Comparison of ENCODE assay signal across 8 cellular contexts in the genomic region with DNA sequence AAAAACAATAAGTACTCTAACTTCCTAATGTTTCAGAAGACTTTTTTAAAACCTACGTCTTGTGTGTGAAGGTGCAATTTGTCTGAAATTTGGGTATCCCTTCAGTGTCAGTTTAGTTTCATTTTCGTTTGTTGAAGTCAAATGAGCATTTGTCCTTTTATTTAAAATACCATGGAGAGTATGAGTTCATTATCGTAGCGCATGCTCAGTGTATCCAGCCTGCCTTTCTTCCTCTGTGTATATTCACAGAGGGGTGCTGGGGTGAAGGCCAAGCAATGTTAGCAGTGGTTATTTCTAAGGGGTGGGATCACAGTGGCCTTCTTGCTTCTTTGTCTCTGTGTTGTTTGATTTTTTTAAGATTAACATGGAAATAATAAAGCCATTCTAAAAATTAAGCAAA. TPM values are rescaled to one million over a fixed set of nuclear protein-coding genes. Genes with fewer than 3 reads are reported as not detected.
DNase-seq lines count a peak whose midpoint lies in the region; ATAC-seq and TF ChIP-seq lines count a peak whose summit lies in the region.

No MANE protein-coding gene starts in this region.

- no peaks in the 10 kb centered on the region for H3K36me3 ChIP-seq in CD4-positive, CD25-positive, alpha-beta regulatory T cell (ENCODE audit: control insufficient read depth, insufficient read depth, low read length)
- H3K36me3 ChIP-seq in IMR-90 (ENCODE audit: control insufficient read depth, insufficient read depth, low read length): no peaks in the 10 kb centered on the region
- H3K36me3 ChIP-seq in right lobe of liver: no peaks in the 10 kb centered on the region

- H3K4ac ChIP-seq in IMR-90 (ENCODE audit: low read depth, low read length): peak overlapping the region; percentile 42; the same call in 1 of the 2 replicates

- peak overlapping the region; percentile 73 for H2BK5ac ChIP-seq in IMR-90 (ENCODE audit: low read depth, low read length, poor library complexity, severe bottlenecking)

- ATAC-seq in CD4-positive, CD25-positive, alpha-beta regulatory T cell (ENCODE audit: low read depth in 2 of 2): peak; percentile 66 to 75
- ATAC-seq in IMR-90 (ENCODE audit: low read depth) (no peak; the same call in none of the 2 replicates), right lobe of liver (peak; percentile 50 to 87 (median 72)), GM19467 (IDR thresholded peaks at IDR 0.05; ENCODE audit: unreplicated experiment) (no peak), GM21447 (IDR thresholded peaks at IDR 0.05; ENCODE audit: unreplicated experiment) (no peak)

- no peak overlapping the region for H2AK9ac ChIP-seq in IMR-90 (replicated peaks; ENCODE audit: low read depth, low read length, poor library complexity)

- peak overlapping the region; percentile 79 to 90 (median 83) for H3K27ac Mint-ChIP-seq in CD4-positive, CD25-positive, alpha-beta regulatory T cell

- peak overlapping the region; percentile 95 for H3K18ac ChIP-seq in IMR-90 (ENCODE audit: low read depth, low read length)

- dilution Hi-C loops in IMR-90 (cut with HindIII; ENCODE audit: low sequenced_read_pairs, unreplicated experiment): no loop called here

- BruUV-seq in IMR-90 (replicated peaks; lab: Mats Ljungman, UMichigan): no TSS peak

- H3K4me3 ChIP-seq in CD4-positive, CD25-positive, alpha-beta regulatory T cell (ENCODE audit: low read depth, low read length): peak overlapping the region; percentile 64
- H3K4me3 ChIP-seq in IMR-90 (ENCODE audit: insufficient read depth, low read depth, low read length) (no peak overlapping the region; the same call in 1 of the 2 replicates), astrocyte of the spinal cord (ENCODE audit: low read depth, low read length) (no peak overlapping the region), right lobe of liver (peak overlapping the region in 1 of 3 donors; percentile 4)

- H3K23ac ChIP-seq in IMR-90 (ENCODE audit: low read depth, low read length): no peak overlapping the region; the same call in 1 of the 2 replicates

- H2AFZ ChIP-seq in IMR-90 (replicated peaks; ENCODE audit: low read length, poor library complexity): no peak overlapping the region

- peak in 2 of 3 donors; percentile 32 to 82 for DNase-seq in CD4-positive, CD25-positive, alpha-beta regulatory T cell
- DNase-seq in IMR-90: peak; percentile 66
- peak; percentile 87 for DNase-seq in astrocyte of the spinal cord (ENCODE audit: low read depth, low spot score)
- no peak for DNase-seq in right lobe of liver
- DNase-seq in NOMO-1 treated with dmso at 0.1 percent for 144 hours (lab: John Stamatoyannopoulos, UW; ENCODE audit: unreplicated experiment): no peak
- no peak for DNase-seq in glomerular visceral epithelial cell (ENCODE audit: extremely low spot score)

- POLR2A ChIA-PET in IMR-90 (lab: Charles Lee; ENCODE audit: unreplicated experiment): no interaction called here

- H3K9me3 ChIP-seq in CD4-positive, CD25-positive, alpha-beta regulatory T cell (ENCODE audit: control insufficient read depth in 2 of 2, low read length in 2 of 2): no peaks in the 10 kb centered on the region
- H3K9me3 ChIP-seq in IMR-90 (ENCODE audit: control insufficient read depth, insufficient read depth, low read length): no peaks in the 10 kb centered on the region
- H3K9me3 ChIP-seq in right lobe of liver: no peaks in the 10 kb centered on the region

- H2BK120ac ChIP-seq in IMR-90 (ENCODE audit: low read depth, low read length): peak overlapping the region; percentile 82; the same call in 1 of the 2 replicates

- WGBS in IMR-90 (ENCODE audit: extremely low coverage in 2 of 2, insufficient read length in 1 of 2), 2 experiments: no CpG with 5 or more reads among the region's 4 CpGs
- 15% methylated on average over 4 of the region's 4 CpGs for whole genome bisulfite sequencing in right lobe of liver (ENCODE audit: insufficient coverage, low coverage, low lambda C conversion rate, missing lambda C conversion rate)

- H3K4me1 Mint-ChIP-seq in CD4-positive, CD25-positive, alpha-beta regulatory T cell: peaks cover 4 to 19% (median 11%) of the 10 kb centered on the region in 4 donors

- peaks cover 11% of the 10 kb centered on the region for H3K4me1 ChIP-seq in CD4-positive, CD25-positive, alpha-beta regulatory T cell (ENCODE audit: control insufficient read depth, insufficient read depth, low read length, poor library complexity, severe bottlenecking)
- peaks cover 8% of the 10 kb centered on the region for H3K4me1 ChIP-seq in IMR-90 (ENCODE audit: control insufficient read depth, insufficient read depth, low read length)
- H3K4me1 ChIP-seq in right lobe of liver: peaks cover 0 to 10% (median 0%) of the 10 kb centered on the region in 4 donors

- H3K27ac ChIP-seq in CD4-positive, CD25-positive, alpha-beta regulatory T cell (ENCODE audit: insufficient read depth, low read length, poor library complexity, severe bottlenecking): no peak overlapping the region
- H3K27ac ChIP-seq in IMR-90 (ENCODE audit: insufficient read depth, low read length) (peak overlapping the region; percentile 89), right lobe of liver (peak overlapping the region; percentile 5 to 33 (median 9))

- peak overlapping the region; percentile 48; the same call in 1 of the 2 replicates for H3K56ac ChIP-seq in IMR-90 (ENCODE audit: extremely low read depth, insufficient read depth, low read length)

- intact Hi-C loops in IMR-90 (cut with micrococcal nuclease) (loop anchor here (2.0 kb wide), 1 partner anchor 29 kb away; no protein-coding TSS in a partner anchor), right lobe of liver (cut with DNase I) (no loop called here)

- peak overlapping the region; percentile 68; the same call in 1 of the 2 replicates for H3K9ac ChIP-seq in IMR-90 (ENCODE audit: low read depth, low read length)

- H3K27me3 ChIP-seq in CD4-positive, CD25-positive, alpha-beta regulatory T cell (ENCODE audit: control insufficient read depth, insufficient read depth, low read length): no peaks in the 10 kb centered on the region
- H3K27me3 ChIP-seq in IMR-90 (ENCODE audit: control insufficient read depth, insufficient read depth, low read length) (no peaks in the 10 kb centered on the region), right lobe of liver (no peaks in the 10 kb centered on the region)

- no peak for TF ChIP-seq RAD21 in IMR-90 (IDR thresholded peaks at IDR 0.05; ENCODE audit: low read length)

- peak overlapping the region; percentile 61; the same call in 1 of the 2 replicates for H4K5ac ChIP-seq in IMR-90 (ENCODE audit: low read depth, low read length)

- H4K91ac ChIP-seq in IMR-90 (ENCODE audit: insufficient read depth, low read depth, low read length): 0 out of 2 replicates have a peak overlapping the region, but pooled peaks have one; percentile 43

- peak overlapping the region; percentile 76 to 84 for H4K8ac ChIP-seq in IMR-90 (ENCODE audit: low read depth in 2 of 2, low read length in 2 of 2)

- H2AK5ac ChIP-seq in IMR-90 (ENCODE audit: low read depth, low read length): no peak overlapping the region

- no peaks in the 10 kb centered on the region for H3K36me3 Mint-ChIP-seq in CD4-positive, CD25-positive, alpha-beta regulatory T cell

- H2BK20ac ChIP-seq in IMR-90 (ENCODE audit: low read depth, low read length): no peak overlapping the region; the same call in 1 of the 2 replicates

- TF ChIP-seq POLR2A in IMR-90 (IDR thresholded peaks at IDR 0.05; ENCODE audit: low read depth, low read length) (no peak), right lobe of liver (IDR thresholded peaks at IDR 0.05) (no peak)

- CTCF ChIA-PET in IMR-90 (lab: Yijun Ruan, JAX): no interaction called here

- H3K4me2 ChIP-seq in IMR-90 (ENCODE audit: low read depth, low read length): peak overlapping the region; percentile 79; the same call in 1 of the 2 replicates

- TF ChIP-seq CTCF in IMR-90 (conservative IDR thresholded peaks at IDR 0.05; ENCODE audit: low read depth, low read length) (no peak), astrocyte of the spinal cord (IDR thresholded peaks at IDR 0.05; ENCODE audit: low read depth, low read length) (no peak), right lobe of liver (IDR thresholded peaks at IDR 0.05) (no peak)

- H3K14ac ChIP-seq in IMR-90 (replicated peaks; ENCODE audit: low read depth, low read length): peak overlapping the region; percentile 5; the same call in 1 of the 2 replicates

- H3K79me1 ChIP-seq in IMR-90 (ENCODE audit: low read depth in 1 of 2, low read length in 2 of 2): no peaks in the 10 kb centered on the region

- peaks cover 16% of the 10 kb centered on the region for H3K9me1 ChIP-seq in IMR-90 (ENCODE audit: insufficient read depth, low read length)

- peak overlapping the region; percentile 48; the same call in 1 of the 3 replicates for H2BK15ac ChIP-seq in IMR-90 (ENCODE audit: low read depth, low read length)

- in situ Hi-C loops in IMR-90 (cut with MboI; ENCODE audit: low sequenced_read_pairs): no loop called here
- in situ Hi-C loops in astrocyte of the spinal cord (cut with HindIII; ENCODE audit: low sequenced_read_pairs): no loop called here

- H3K27me3 Mint-ChIP-seq in CD4-positive, CD25-positive, alpha-beta regulatory T cell: no peaks in the 10 kb centered on the region

- H4K20me1 ChIP-seq in IMR-90 (ENCODE audit: insufficient read depth, low read length): no peaks in the 10 kb centered on the region

- H3K9me3 Mint-ChIP-seq in CD4-positive, CD25-positive, alpha-beta regulatory T cell: peaks cover 0 to 2% (median 0%) of the 10 kb centered on the region in 7 donors

- H3K4me3 Mint-ChIP-seq in CD4-positive, CD25-positive, alpha-beta regulatory T cell: peak overlapping the region in 3 of 4 donors; percentile 49 to 71 (median 68)

TF ChIP-seq in IMR-90, 13 proteins besides CTCF, POLR2A, EP300 and RAD21:
- TF ChIP-seq FOS (IDR thresholded peaks at IDR 0.05; ENCODE audit: low read depth, low read length): no peak
- no peak for TF ChIP-seq SMC3 (IDR thresholded peaks at IDR 0.05; ENCODE audit: low read depth, low read length)
- no peak for TF ChIP-seq NFE2L2 (IDR thresholded peaks at IDR 0.05; ENCODE audit: low read depth, low read length)
- no peak for TF ChIP-seq MAZ (IDR thresholded peaks at IDR 0.05; ENCODE audit: borderline replicate concordance, low read depth, low read length)
- TF ChIP-seq BHLHE40 (IDR thresholded peaks at IDR 0.05; ENCODE audit: low read depth, low read length): no peak
- TF ChIP-seq CEBPB (IDR thresholded peaks at IDR 0.05; ENCODE audit: low read depth, low read length): no peak
- no peak for TF ChIP-seq MXI1 (IDR thresholded peaks at IDR 0.05; ENCODE audit: borderline replicate concordance, low read depth, low read length)

RNA-seq across cellular contexts. Expression of a gene that starts 43.2 kb away (rescaled TPM):
- 1.0 TPM for total RNA-seq in CD4-positive, CD25-positive, alpha-beta regulatory T cell
- polyA plus RNA-seq in CD4-positive, CD25-positive, alpha-beta regulatory T cell: 1 to 10 TPM in 3 of 4 donors, under 1 TPM in 1; 1.00 to 8.7 (median 3.1) TPM
- total RNA-seq in IMR-90 (2012; rRNA removed) (552 and 592 TPM in 2 replicates), right lobe of liver (100 to 1,000 TPM in 2 of 6 experiments, 10 to 100 TPM in 4; 90.5 to 125 (median 99.3) TPM)
- polyA plus RNA-seq in IMR-90 (2012; rRNA removed): 214 and 249 TPM in 2 replicates
- 118 and 124 TPM in 2 replicates for polyA plus RNA-seq in IMR-90 (2012; cell fraction: cytosol; rRNA removed)
- polyA plus RNA-seq in IMR-90 (2012; cell fraction: nucleus; rRNA removed; ENCODE audit: low replicate concordance): 47.8 and 219 TPM in 2 replicates

Comparison
In these comparisons a context has a peak if more than half of its experiments do, and no peak if none do; other contexts are left out.
1. ATAC-seq: peak in CD4-positive, CD25-positive, alpha-beta regulatory T cell (2 of 2) and right lobe of liver (4 of 4); none in IMR-90 (single experiment), GM19467 (single experiment) and GM21447 (single experiment).
2. DNase-seq: peak in CD4-positive, CD25-positive, alpha-beta regulatory T cell (2 of 3), IMR-90 (single experiment) and astrocyte of the spinal cord (single experiment); none in right lobe of liver (0 of 3), NOMO-1 treated with dmso at 0.1 percent for 144 hours (single experiment) and glomerular visceral epithelial cell (single experiment).
3. RNA of a gene that starts 43.2 kb away (total RNA-seq): 552 to 592 TPM in IMR-90 and 90.5 to 125 TPM in right lobe of liver; 1.0 TPM in CD4-positive, CD25-positive, alpha-beta regulatory T cell (single experiment); every median in the first group is over 10 times any median in the second.